ENCODE assay signal across 2 cellular contexts in genomic region chr22:20571078-20571503, GRCh38.
TF ChIP-seq lines count a peak whose summit lies in the region.

No MANE protein-coding gene starts in this region.

TF ChIP-seq in HCT116, 20 proteins besides CTCF, POLR2A, EP300 and RAD21 (continued from another document):
- TF ChIP-seq TCF7L2 (IDR thresholded peaks at IDR 0.05; ENCODE audit: borderline replicate concordance, extremely low read depth, insufficient read depth, insufficient read length) (no peak), CBX3 (IDR thresholded peaks at IDR 0.05; ENCODE audit: low read depth) (no peak), SRF (IDR thresholded peaks at IDR 0.05; ENCODE audit: low read depth) (no peak), SP1 (IDR thresholded peaks at IDR 0.05; ENCODE audit: low read depth) (no peak), ZNF274 (IDR thresholded peaks at IDR 0.05; ENCODE audit: low read depth, low read length) (no peak), REST (IDR thresholded peaks at IDR 0.05; ENCODE audit: low read depth) (no peak), JUND (IDR thresholded peaks at IDR 0.05) (no peak), EZH2phosphoT487 (IDR thresholded peaks at IDR 0.05; ENCODE audit: borderline replicate concordance) (no peak), MAX (IDR thresholded peaks at IDR 0.05) (no peak), EGR1 (IDR thresholded peaks at IDR 0.05; ENCODE audit: low read depth) (no peak), CEBPB (IDR thresholded peaks at IDR 0.05; ENCODE audit: low read depth) (no peak), ATF3 (IDR thresholded peaks at IDR 0.05) (no peak), FOSL1 (IDR thresholded peaks at IDR 0.05; ENCODE audit: low read depth) (no peak), SIN3A (IDR thresholded peaks at IDR 0.05; ENCODE audit: low read depth) (no peak), ZBTB33 (IDR thresholded peaks at IDR 0.05; ENCODE audit: extremely low read depth, insufficient replicate concordance, low read length) (no peak)
TF ChIP-seq in HCT116: peak in this region for 0.

TF ChIP-seq in K562, 482 proteins besides CTCF, POLR2A, EP300 and RAD21 (continued from another document and continues in another):
- TF ChIP-seq MYC (IDR thresholded peaks at IDR 0.05; ENCODE audit: low read depth, low read length), result no peak
- no peak for TF ChIP-seq MYC (CRISPR knock-in tag; IDR thresholded peaks at IDR 0.05; ENCODE audit: borderline replicate concordance, low read depth)
- peak; percentile 92; the same call in 1 of the 2 replicates for TF ChIP-seq ZC3H4 (CRISPR knock-in tag; IDR thresholded peaks at IDR 0.05; ENCODE audit: borderline replicate concordance)
- TF ChIP-seq ZNF609 (CRISPR knock-in tag; IDR thresholded peaks at IDR 0.05; ENCODE audit: borderline replicate concordance), result no peak
- no peak for TF ChIP-seq MGA (IDR thresholded peaks at IDR 0.05)
- TF ChIP-seq COPS2 (conservative IDR thresholded peaks at IDR 0.05), result no peak
- TF ChIP-seq, protein P1, sequence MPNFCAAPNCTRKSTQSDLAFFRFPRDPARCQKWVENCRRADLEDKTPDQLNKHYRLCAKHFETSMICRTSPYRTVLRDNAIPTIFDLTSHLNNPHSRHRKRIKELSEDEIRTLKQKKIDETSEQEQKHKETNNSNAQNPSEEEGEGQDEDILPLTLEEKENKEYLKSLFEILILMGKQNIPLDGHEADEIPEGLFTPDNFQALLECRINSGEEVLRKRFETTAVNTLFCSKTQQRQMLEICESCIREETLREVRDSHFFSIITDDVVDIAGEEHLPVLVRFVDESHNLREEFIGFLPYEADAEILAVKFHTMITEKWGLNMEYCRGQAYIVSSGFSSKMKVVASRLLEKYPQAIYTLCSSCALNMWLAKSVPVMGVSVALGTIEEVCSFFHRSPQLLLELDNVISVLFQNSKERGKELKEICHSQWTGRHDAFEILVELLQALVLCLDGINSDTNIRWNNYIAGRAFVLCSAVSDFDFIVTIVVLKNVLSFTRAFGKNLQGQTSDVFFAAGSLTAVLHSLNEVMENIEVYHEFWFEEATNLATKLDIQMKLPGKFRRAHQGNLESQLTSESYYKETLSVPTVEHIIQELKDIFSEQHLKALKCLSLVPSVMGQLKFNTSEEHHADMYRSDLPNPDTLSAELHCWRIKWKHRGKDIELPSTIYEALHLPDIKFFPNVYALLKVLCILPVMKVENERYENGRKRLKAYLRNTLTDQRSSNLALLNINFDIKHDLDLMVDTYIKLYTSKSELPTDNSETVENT (CRISPR knock-in tag; IDR thresholded peaks at IDR 0.05), result peak; percentile 70; the same call in 1 of the 2 replicates
- no peak for TF ChIP-seq BRCA1 (IDR thresholded peaks at IDR 0.05)
- TF ChIP-seq BRCA1 (CRISPR knock-in tag; IDR thresholded peaks at IDR 0.05), result peak; percentile 96; the same call in 1 of the 2 replicates
- TF ChIP-seq STAT6 (CRISPR knock-in tag; IDR thresholded peaks at IDR 0.05), result 0 out of 2 replicates have a peak, but pooled peaks have one; percentile 25
- TF ChIP-seq ZNF395 (CRISPR knock-in tag; IDR thresholded peaks at IDR 0.05), result no peak
